Comparison of ENCODE assay signal across 22 cellular contexts in the genomic region with DNA sequence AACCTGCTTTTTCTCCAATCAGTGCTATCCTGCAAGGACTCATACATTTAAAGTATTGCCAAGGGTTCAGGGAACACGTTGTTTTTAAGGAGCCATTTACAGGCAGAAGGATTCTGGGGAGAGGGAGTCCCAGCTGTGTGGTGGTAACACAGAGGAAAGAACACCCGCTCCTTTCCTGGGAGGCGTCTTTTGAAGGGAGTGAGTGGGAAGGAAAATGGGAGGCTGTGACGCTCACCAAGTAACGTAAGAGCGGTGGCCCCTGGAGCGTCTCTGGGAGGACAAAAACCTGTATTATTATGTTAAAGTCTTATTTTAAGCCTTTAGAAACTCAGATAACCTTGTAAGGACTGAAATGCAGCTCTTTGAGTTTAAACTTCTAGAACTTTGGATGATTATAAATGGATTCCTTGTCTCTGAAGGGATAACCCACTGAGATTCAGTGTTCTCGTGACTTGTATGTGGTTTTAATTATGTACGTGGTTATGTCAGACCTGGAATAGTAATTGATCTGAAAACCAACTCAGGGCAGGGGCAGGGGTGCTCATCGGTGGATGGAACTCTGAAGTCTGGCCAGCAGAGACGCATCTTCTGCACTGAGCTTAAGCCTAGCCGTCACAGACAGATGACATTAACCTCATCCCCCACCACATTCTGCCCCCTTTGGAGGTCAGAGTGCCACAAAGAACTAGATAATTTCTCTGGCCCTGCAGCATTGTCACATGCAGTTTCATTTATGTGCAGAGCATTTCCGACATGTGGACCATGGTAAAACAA. TPM values are rescaled to one million over a fixed set of nuclear protein-coding genes. Genes with fewer than 3 reads are reported as not detected.
DNase-seq lines count a peak whose midpoint lies in the region; ATAC-seq and TF ChIP-seq lines count a peak whose summit lies in the region.
"Had no signal": no experiment of that assay in that cellular context is flagged by ENCODE, and none has a peak within 500 bp of the region (broad histone marks: within the 10 kb centered on the region; RNA-seq: fewer than 3 reads in every experiment).

No MANE protein-coding gene starts in this region.

- no peak overlapping the region for H2AFZ ChIP-seq in neural progenitor cell (replicated peaks)

- no peaks in the 10 kb centered on the region for H3K9me3 Mint-ChIP-seq in endodermal cell
- H3K9me3 Mint-ChIP-seq in neural progenitor cell, result no peaks in the 10 kb centered on the region
- H3K9me3 Mint-ChIP-seq in activated T-cell treated with anti-CD3 and anti-CD28 coated beads, Interleukin-2, amount 50 U/mL, for 4 hours, result no peaks in the 10 kb centered on the region
- H3K9me3 Mint-ChIP-seq: CD4-positive, alpha-beta T cell had no signal

- 87 to 92% methylated on average over 10 to 13 of the region's 13 CpGs for WGBS in endodermal cell (ENCODE audit: insufficient coverage in 1 of 2, insufficient read length in 1 of 2), 2 experiments
- 81 to 92% methylated on average over 11 to 13 of the region's 13 CpGs for WGBS in transverse colon (ENCODE audit: low coverage in 1 of 2), 2 donors

- no peaks in the 10 kb centered on the region for H3K79me2 ChIP-seq in neural progenitor cell (ENCODE audit: low read depth)

- H4K20me1 ChIP-seq in neural progenitor cell (ENCODE audit: low read depth), result peaks cover 13% of the 10 kb centered on the region

- H3K9me3 ChIP-seq in cardiac muscle cell (ENCODE audit: low read depth), result no peaks in the 10 kb centered on the region
- H3K9me3 ChIP-seq in endodermal cell (ENCODE audit: control insufficient read depth, low read length), result no peaks in the 10 kb centered on the region
- H3K9me3 ChIP-seq in neural progenitor cell (ENCODE audit: low read depth), result no peaks in the 10 kb centered on the region
- no peaks in the 10 kb centered on the region for H3K9me3 ChIP-seq in transverse colon

- H3K9ac ChIP-seq in endodermal cell (ENCODE audit: extremely low read depth, low read length, poor library complexity, severe bottlenecking) (no peak overlapping the region), neural progenitor cell (no peak overlapping the region)
- H3K9ac ChIP-seq: KMS-11 had no signal

- no peak for TF ChIP-seq POLR2A in transverse colon (IDR thresholded peaks at IDR 0.05)

- H3K27ac Mint-ChIP-seq in endodermal cell (no peak overlapping the region), neural progenitor cell (peak overlapping the region; percentile 29)
- H3K27ac Mint-ChIP-seq: B cell; CD4-positive, alpha-beta T cell had no signal

- no peak for ATAC-seq in left ventricle myocardium superior
- ATAC-seq in HG02610 (IDR thresholded peaks at IDR 0.05; ENCODE audit: unreplicated experiment), result no peak
- no peak for ATAC-seq in activated T-cell treated with anti-CD3 and anti-CD28 coated beads, Interleukin-2, amount 50 U/mL, for 4 hours
- ATAC-seq: HCT116, Panc1, Right ventricle myocardium inferior had no signal

- H3K27me3 ChIP-seq in cardiac muscle cell (no peaks in the 10 kb centered on the region), endodermal cell (ENCODE audit: control insufficient read depth, insufficient read depth, low read length, poor library complexity, severe bottlenecking) (no peaks in the 10 kb centered on the region), neural progenitor cell (no peaks in the 10 kb centered on the region), transverse colon (no peaks in the 10 kb centered on the region)

- H3K27ac ChIP-seq in cardiac muscle cell (peak overlapping the region; percentile 13), endodermal cell (ENCODE audit: low read depth, low read length) (peak overlapping the region; percentile 77), neural progenitor cell (peak overlapping the region; percentile 5), transverse colon (no peak overlapping the region)
- H3K27ac ChIP-seq: 22Rv1, KMS-11 had no signal

- H3K4me3 ChIP-seq in cardiac muscle cell, result no peak overlapping the region
- no peak overlapping the region for H3K4me3 ChIP-seq in endodermal cell (ENCODE audit: low read length)
- no peak overlapping the region for H3K4me3 ChIP-seq in neural progenitor cell
- no peak overlapping the region for H3K4me3 ChIP-seq in transverse colon

- no peak overlapping the region for H3K4me3 Mint-ChIP-seq in endodermal cell
- H3K4me3 Mint-ChIP-seq in neural progenitor cell, result no peak overlapping the region
- H3K4me3 Mint-ChIP-seq in activated T-cell treated with anti-CD3 and anti-CD28 coated beads, Interleukin-2, amount 50 U/mL, for 4 hours, result no peak overlapping the region
- H3K4me3 Mint-ChIP-seq: B cell; CD4-positive, alpha-beta T cell had no signal

- peaks cover 7% of the 10 kb centered on the region for H3K4me1 Mint-ChIP-seq in endodermal cell
- peaks cover 21% of the 10 kb centered on the region for H3K4me1 Mint-ChIP-seq in neural progenitor cell
- no peaks in the 10 kb centered on the region for H3K4me1 Mint-ChIP-seq in activated T-cell treated with anti-CD3 and anti-CD28 coated beads, Interleukin-2, amount 50 U/mL, for 4 hours (ENCODE audit: low read depth)
- H3K4me1 Mint-ChIP-seq: B cell had no signal

- no peak for TF ChIP-seq EP300 in transverse colon (IDR thresholded peaks at IDR 0.05; ENCODE audit: low read depth)

- TF ChIP-seq CTCF in cardiac muscle cell (IDR thresholded peaks at IDR 0.05; ENCODE audit: low read depth, low read length), result no peak
- TF ChIP-seq CTCF in endodermal cell (conservative IDR thresholded peaks at IDR 0.05), result no peak
- no peak for TF ChIP-seq CTCF in neural progenitor cell (IDR thresholded peaks at IDR 0.05)
- TF ChIP-seq CTCF in transverse colon (IDR thresholded peaks at IDR 0.05), result no peak

- DNase-seq in cardiac muscle cell (ENCODE audit: low read depth in 1 of 2, low spot score in 1 of 2) (no peak), left ventricle myocardium superior (no peak), endodermal cell (no peak), neural progenitor cell (ENCODE audit: low spot score) (no peak), transverse colon (no peak)
- DNase-seq in activated T-cell treated with anti-CD3 and anti-CD28 coated beads, Interleukin-2, amount 50 U/mL, for 4 hours, result no peak
- DNase-seq in activated T-cell treated with anti-CD3 and anti-CD28 coated beads, Interleukin-2, amount 50 U/mL, for 1 hour, result no peak
- DNase-seq: Calu3; CD4-positive, alpha-beta T cell; NCI-H1048; NCI-H1436 treated with DMSO at 0.1 percent for 48 hours; NCI-H2029 treated with DMSO at 0.1 percent for 48 hours; NCI-H510A treated with DMSO at 0.1 percent for 48 hours had no signal

- peaks cover 16% of the 10 kb centered on the region for H3F3A ChIP-seq in neural progenitor cell (ENCODE audit: low read depth)

- H3K36me3 ChIP-seq in cardiac muscle cell (peaks cover 24% of the 10 kb centered on the region), endodermal cell (ENCODE audit: control insufficient read depth, insufficient read depth, low read length) (peaks cover 51% of the 10 kb centered on the region), neural progenitor cell (no peaks in the 10 kb centered on the region), transverse colon (peaks cover 0 to 5% (median 0%) of the 10 kb centered on the region in 4 donors)

- peaks cover 43% of the 10 kb centered on the region for H3K36me3 Mint-ChIP-seq in endodermal cell (ENCODE audit: low read depth)
- H3K36me3 Mint-ChIP-seq in neural progenitor cell, result peaks cover 21% of the 10 kb centered on the region
- H3K36me3 Mint-ChIP-seq in activated T-cell treated with anti-CD3 and anti-CD28 coated beads, Interleukin-2, amount 50 U/mL, for 4 hours (ENCODE audit: insufficient read depth), result peaks cover 28% of the 10 kb centered on the region

- H3K4me1 ChIP-seq in cardiac muscle cell (ENCODE audit: low read depth) (no peaks in the 10 kb centered on the region), endodermal cell (ENCODE audit: control insufficient read depth, insufficient read depth, low read length) (peaks cover 2% of the 10 kb centered on the region), neural progenitor cell (peaks cover 24% of the 10 kb centered on the region), transverse colon (peaks cover 0 to 12% (median 0%) of the 10 kb centered on the region in 4 donors)

- H3K27me3 Mint-ChIP-seq in endodermal cell (ENCODE audit: insufficient read depth), result no peaks in the 10 kb centered on the region
- no peaks in the 10 kb centered on the region for H3K27me3 Mint-ChIP-seq in neural progenitor cell (ENCODE audit: insufficient read depth, low read depth)
- H3K27me3 Mint-ChIP-seq in activated T-cell treated with anti-CD3 and anti-CD28 coated beads, Interleukin-2, amount 50 U/mL, for 4 hours (ENCODE audit: low read depth), result no peaks in the 10 kb centered on the region
- H3K27me3 Mint-ChIP-seq: B cell; CD4-positive, alpha-beta T cell had no signal

- H3K4me2 ChIP-seq in neural progenitor cell, result peak overlapping the region; percentile 34
- H3K4me2 ChIP-seq: KMS-11 had no signal

- in situ Hi-C loops in transverse colon (cut with MboI; ENCODE audit: low pct_ligation_motif_present in 1 of 4, low pct_unique_long_range_greater_than_20kb in 1 of 4, low sequenced_read_pairs in 3 of 4), result no loop called here

- intact Hi-C loops in left ventricle myocardium superior (cut with micrococcal nuclease), result no loop called here
- intact Hi-C loops in transverse colon (cut with DNase I; ENCODE audit: low total_unique reads), result no loop called here

RNA-seq across cellular contexts. Expression of gene SLC12A3, which starts 41.9 kb away (rescaled TPM):
- total RNA-seq in cardiac muscle cell (not detected in 2 replicates), left ventricle myocardium superior (not detected), endodermal cell (not detected), neural progenitor cell (ENCODE audit: low replicate concordance) (not detected in 2 replicates), transverse colon (not detected)
- polyA plus RNA-seq in cardiac muscle cell, result not detected in 2 replicates
- polyA plus RNA-seq in endodermal cell (2013, experiment 1 of 2), result not detected
- polyA plus RNA-seq in endodermal cell (2013, experiment 2 of 2), result not detected
- not detected for total RNA-seq in activated T-cell treated with anti-CD3 and anti-CD28 coated beads, Interleukin-2, amount 50 U/mL, for 4 hours
- total RNA-seq: Calu3; CD4-positive, alpha-beta T cell; M059J; Right ventricle myocardium inferior had no signal
- polyA plus RNA-seq: AG04450 had no signal

Comparison
In these comparisons a context has a peak if more than half of its experiments do, and no peak if none do; other contexts are left out.
1. H3K27ac ChIP-seq: peak in cardiac muscle cell (single experiment), endodermal cell (single experiment) and neural progenitor cell (single experiment); none in transverse colon (0 of 4).